1 cellular context compared by ENCODE assay signal in genomic region chr16:47506800-47507199, GRCh38.
TF ChIP-seq lines count a peak whose summit lies in the region.

No MANE protein-coding gene starts in this region.

TF ChIP-seq in HepG2, 621 proteins besides CTCF, POLR2A, EP300 and RAD21 (continued from another document):
- TF ChIP-seq, protein P1, sequence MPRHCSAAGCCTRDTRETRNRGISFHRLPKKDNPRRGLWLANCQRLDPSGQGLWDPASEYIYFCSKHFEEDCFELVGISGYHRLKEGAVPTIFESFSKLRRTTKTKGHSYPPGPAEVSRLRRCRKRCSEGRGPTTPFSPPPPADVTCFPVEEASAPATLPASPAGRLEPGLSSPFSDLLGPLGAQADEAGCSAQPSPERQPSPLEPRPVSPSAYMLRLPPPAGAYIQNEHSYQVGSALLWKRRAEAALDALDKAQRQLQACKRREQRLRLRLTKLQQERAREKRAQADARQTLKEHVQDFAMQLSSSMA (CRISPR knock-in tag; IDR thresholded peaks at IDR 0.05): no peak
- TF ChIP-seq CREM (IDR thresholded peaks at IDR 0.05) (no peak), CREM (CRISPR knock-in tag; IDR thresholded peaks at IDR 0.05) (no peak), TFDP1 (CRISPR knock-in tag; IDR thresholded peaks at IDR 0.05; ENCODE audit: borderline replicate concordance) (no peak), RXRB (CRISPR knock-in tag; IDR thresholded peaks at IDR 0.05; ENCODE audit: borderline replicate concordance) (peak; percentile 48; the same call in 1 of the 2 replicates), ZMYM4 (CRISPR knock-in tag; IDR thresholded peaks at IDR 0.05) (peak; percentile 45; the same call in 1 of the 2 replicates), XBP1 (CRISPR knock-in tag; IDR thresholded peaks at IDR 0.05) (no peak), SRSF1 (optimal IDR thresholded peaks at IDR 0.05; ENCODE audit: low read depth, low read length) (no peak), ZMYM3 (CRISPR knock-in tag; IDR thresholded peaks at IDR 0.05) (0 out of 2 replicates have a peak, but pooled peaks have one; percentile 23), NR2F6 (IDR thresholded peaks at IDR 0.05) (peak; percentile 34; the same call in 1 of the 2 replicates), NR2F6 (CRISPR knock-in tag; IDR thresholded peaks at IDR 0.05) (peak; percentile 52), POLR2G (IDR thresholded peaks at IDR 0.05; ENCODE audit: low read depth, low read length) (no peak), JUNB (CRISPR knock-in tag; IDR thresholded peaks at IDR 0.05; ENCODE audit: borderline replicate concordance) (no peak), ZNF451 (CRISPR knock-in tag; IDR thresholded peaks at IDR 0.05) (no peak), SALL1 (CRISPR knock-in tag; IDR thresholded peaks at IDR 0.05) (peak; percentile 36; the same call in 1 of the 2 replicates), MED1 (CRISPR knock-in tag; IDR thresholded peaks at IDR 0.05) (peak; percentile 38; the same call in 1 of the 2 replicates), ZNF260 (CRISPR knock-in tag; IDR thresholded peaks at IDR 0.05; ENCODE audit: borderline replicate concordance, low read depth) (no peak), ZNF530 (CRISPR knock-in tag; IDR thresholded peaks at IDR 0.05; ENCODE audit: low read depth) (no peak), DR1 (CRISPR knock-in tag; IDR thresholded peaks at IDR 0.05) (no peak), SRF (IDR thresholded peaks at IDR 0.05; ENCODE audit: low read depth, low read length) (no peak), ARNTL (CRISPR knock-in tag; IDR thresholded peaks at IDR 0.05) (no peak)
- TF ChIP-seq, protein P2, sequence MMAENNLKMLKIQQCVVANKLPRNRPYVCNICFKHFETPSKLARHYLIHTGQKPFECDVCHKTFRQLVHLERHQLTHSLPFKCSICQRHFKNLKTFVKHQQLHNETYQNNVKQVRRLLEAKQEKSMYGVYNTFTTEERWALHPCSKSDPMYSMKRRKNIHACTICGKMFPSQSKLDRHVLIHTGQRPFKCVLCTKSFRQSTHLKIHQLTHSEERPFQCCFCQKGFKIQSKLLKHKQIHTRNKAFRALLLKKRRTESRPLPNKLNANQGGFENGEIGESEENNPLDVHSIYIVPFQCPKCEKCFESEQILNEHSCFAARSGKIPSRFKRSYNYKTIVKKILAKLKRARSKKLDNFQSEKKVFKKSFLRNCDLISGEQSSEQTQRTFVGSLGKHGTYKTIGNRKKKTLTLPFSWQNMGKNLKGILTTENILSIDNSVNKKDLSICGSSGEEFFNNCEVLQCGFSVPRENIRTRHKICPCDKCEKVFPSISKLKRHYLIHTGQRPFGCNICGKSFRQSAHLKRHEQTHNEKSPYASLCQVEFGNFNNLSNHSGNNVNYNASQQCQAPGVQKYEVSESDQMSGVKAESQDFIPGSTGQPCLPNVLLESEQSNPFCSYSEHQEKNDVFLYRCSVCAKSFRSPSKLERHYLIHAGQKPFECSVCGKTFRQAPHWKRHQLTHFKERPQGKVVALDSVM (CRISPR knock-in tag; IDR thresholded peaks at IDR 0.05): peak; percentile 84
- TF ChIP-seq, protein P3, sequence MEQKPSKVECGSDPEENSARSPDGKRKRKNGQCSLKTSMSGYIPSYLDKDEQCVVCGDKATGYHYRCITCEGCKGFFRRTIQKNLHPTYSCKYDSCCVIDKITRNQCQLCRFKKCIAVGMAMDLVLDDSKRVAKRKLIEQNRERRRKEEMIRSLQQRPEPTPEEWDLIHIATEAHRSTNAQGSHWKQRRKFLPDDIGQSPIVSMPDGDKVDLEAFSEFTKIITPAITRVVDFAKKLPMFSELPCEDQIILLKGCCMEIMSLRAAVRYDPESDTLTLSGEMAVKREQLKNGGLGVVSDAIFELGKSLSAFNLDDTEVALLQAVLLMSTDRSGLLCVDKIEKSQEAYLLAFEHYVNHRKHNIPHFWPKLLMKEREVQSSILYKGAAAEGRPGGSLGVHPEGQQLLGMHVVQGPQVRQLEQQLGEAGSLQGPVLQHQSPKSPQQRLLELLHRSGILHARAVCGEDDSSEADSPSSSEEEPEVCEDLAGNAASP (CRISPR knock-in tag; IDR thresholded peaks at IDR 0.05; ENCODE audit: borderline replicate concordance): peak; percentile 45; the same call in 1 of the 2 replicates
- TF ChIP-seq, protein P4, sequence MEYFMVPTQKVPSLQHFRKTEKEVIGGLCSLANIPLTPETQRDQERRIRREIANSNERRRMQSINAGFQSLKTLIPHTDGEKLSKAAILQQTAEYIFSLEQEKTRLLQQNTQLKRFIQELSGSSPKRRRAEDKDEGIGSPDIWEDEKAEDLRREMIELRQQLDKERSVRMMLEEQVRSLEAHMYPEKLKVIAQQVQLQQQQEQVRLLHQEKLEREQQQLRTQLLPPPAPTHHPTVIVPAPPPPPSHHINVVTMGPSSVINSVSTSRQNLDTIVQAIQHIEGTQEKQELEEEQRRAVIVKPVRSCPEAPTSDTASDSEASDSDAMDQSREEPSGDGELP (IDR thresholded peaks at IDR 0.05; ENCODE audit: borderline replicate concordance, low read depth): no peak
- TF ChIP-seq, protein P5, sequence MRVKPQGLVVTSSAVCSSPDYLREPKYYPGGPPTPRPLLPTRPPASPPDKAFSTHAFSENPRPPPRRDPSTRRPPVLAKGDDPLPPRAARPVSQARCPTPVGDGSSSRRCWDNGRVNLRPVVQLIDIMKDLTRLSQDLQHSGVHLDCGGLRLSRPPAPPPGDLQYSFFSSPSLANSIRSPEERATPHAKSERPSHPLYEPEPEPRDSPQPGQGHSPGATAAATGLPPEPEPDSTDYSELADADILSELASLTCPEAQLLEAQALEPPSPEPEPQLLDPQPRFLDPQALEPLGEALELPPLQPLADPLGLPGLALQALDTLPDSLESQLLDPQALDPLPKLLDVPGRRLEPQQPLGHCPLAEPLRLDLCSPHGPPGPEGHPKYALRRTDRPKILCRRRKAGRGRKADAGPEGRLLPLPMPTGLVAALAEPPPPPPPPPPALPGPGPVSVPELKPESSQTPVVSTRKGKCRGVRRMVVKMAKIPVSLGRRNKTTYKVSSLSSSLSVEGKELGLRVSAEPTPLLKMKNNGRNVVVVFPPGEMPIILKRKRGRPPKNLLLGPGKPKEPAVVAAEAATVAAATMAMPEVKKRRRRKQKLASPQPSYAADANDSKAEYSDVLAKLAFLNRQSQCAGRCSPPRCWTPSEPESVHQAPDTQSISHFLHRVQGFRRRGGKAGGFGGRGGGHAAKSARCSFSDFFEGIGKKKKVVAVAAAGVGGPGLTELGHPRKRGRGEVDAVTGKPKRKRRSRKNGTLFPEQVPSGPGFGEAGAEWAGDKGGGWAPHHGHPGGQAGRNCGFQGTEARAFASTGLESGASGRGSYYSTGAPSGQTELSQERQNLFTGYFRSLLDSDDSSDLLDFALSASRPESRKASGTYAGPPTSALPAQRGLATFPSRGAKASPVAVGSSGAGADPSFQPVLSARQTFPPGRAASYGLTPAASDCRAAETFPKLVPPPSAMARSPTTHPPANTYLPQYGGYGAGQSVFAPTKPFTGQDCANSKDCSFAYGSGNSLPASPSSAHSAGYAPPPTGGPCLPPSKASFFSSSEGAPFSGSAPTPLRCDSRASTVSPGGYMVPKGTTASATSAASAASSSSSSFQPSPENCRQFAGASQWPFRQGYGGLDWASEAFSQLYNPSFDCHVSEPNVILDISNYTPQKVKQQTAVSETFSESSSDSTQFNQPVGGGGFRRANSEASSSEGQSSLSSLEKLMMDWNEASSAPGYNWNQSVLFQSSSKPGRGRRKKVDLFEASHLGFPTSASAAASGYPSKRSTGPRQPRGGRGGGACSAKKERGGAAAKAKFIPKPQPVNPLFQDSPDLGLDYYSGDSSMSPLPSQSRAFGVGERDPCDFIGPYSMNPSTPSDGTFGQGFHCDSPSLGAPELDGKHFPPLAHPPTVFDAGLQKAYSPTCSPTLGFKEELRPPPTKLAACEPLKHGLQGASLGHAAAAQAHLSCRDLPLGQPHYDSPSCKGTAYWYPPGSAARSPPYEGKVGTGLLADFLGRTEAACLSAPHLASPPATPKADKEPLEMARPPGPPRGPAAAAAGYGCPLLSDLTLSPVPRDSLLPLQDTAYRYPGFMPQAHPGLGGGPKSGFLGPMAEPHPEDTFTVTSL (CRISPR knock-in tag; IDR thresholded peaks at IDR 0.05; ENCODE audit: borderline replicate concordance): no peak
TF ChIP-seq in HepG2: peak in this region for 9.
